12 cellular contexts compared by ENCODE assay signal in the genomic region with DNA sequence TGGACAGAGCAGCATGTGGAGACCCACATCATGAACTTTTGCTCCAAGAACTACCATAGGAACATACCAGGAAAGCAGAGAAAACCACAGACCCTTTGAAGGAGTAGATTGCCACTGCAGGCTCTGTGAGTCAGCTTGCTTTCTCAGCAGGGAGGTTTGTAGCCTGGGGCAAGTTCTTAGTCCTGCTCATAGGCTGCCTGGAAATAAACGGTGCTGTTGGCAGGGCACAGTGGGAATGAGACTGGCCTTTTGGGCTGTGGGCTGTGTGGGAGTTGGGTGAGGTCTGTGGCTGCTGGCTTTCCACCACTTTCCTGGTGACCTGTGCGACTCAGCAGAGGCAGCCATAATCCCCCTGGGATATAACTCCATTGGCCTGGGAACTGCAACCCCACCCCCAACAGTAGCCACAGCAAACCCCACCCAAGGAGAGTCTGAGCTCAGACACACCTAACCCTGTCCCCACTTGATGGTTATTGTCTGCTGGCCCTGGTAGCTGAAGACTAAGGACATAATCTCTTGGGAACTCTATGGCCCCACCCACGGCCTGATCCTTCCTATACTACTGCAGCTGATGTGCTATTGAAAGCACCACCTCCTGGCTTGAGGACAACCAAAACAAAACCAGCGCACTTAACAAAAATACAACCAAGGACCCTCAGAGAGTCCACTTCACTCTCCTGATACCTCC.
A peak's percentile ranks its signal among the peaks of the same experiment; 100 is the strongest.
DNase-seq lines count a peak whose midpoint lies in the region; ATAC-seq and TF ChIP-seq lines count a peak whose summit lies in the region.
"Had no signal": no experiment of that assay in that cellular context is flagged by ENCODE, and none has a peak within 500 bp of the region (broad histone marks: within the 10 kb centered on the region; RNA-seq: fewer than 3 reads in every experiment).

No MANE protein-coding gene starts in this region.

- no peaks in the 10 kb centered on the region for H3K4me1 Mint-ChIP-seq in stimulated activated memory B cell treated with anti-CD40 and anti-IgM and Interleukin-4, amounts not matched to agents 10 μg/mL and 1 μg/mL and 100 μg/mL, for 72 hours
- H3K4me1 Mint-ChIP-seq: activated naive CD4-positive, alpha-beta T cell treated with anti-CD3 and anti-CD28 coated beads, Interleukin-2, amount 50 U/mL, for 24 hours had no signal

- H3K36me3 ChIP-seq in HCT116 (ENCODE audit: control insufficient read depth in 1 of 2, insufficient read depth in 2 of 2, low read length in 2 of 2) (no peaks in the 10 kb centered on the region), SJSA1 (no peaks in the 10 kb centered on the region)
- H3K36me3 ChIP-seq: esophagus squamous epithelium had no signal

- H3K4me2 ChIP-seq in HCT116 (ENCODE audit: low read length), result no peak overlapping the region; the same call in 1 of the 2 replicates

- TF ChIP-seq RAD21 in HCT116 (IDR thresholded peaks at IDR 0.05; ENCODE audit: low read depth), result no peak

- H3K27ac ChIP-seq in HCT116 (ENCODE audit: low read depth, low read length) (no peak overlapping the region), SJSA1 (no peak overlapping the region)

- no peak overlapping the region for H3K4me3 Mint-ChIP-seq in stimulated activated memory B cell treated with anti-CD40 and anti-IgM and Interleukin-4, amounts not matched to agents 10 μg/mL and 1 μg/mL and 100 μg/mL, for 72 hours
- H3K4me3 Mint-ChIP-seq: activated naive CD4-positive, alpha-beta T cell treated with anti-CD3 and anti-CD28 coated beads, Interleukin-2, amount 50 U/mL, for 24 hours had no signal

- H3K36me3 Mint-ChIP-seq in stimulated activated memory B cell treated with anti-CD40 and anti-IgM and Interleukin-4, amounts not matched to agents 10 μg/mL and 1 μg/mL and 100 μg/mL, for 72 hours, result no peaks in the 10 kb centered on the region
- H3K36me3 Mint-ChIP-seq: activated naive CD4-positive, alpha-beta T cell treated with anti-CD3 and anti-CD28 coated beads, Interleukin-2, amount 50 U/mL, for 24 hours had no signal

- no peaks in the 10 kb centered on the region for H4K20me1 ChIP-seq in HCT116 (ENCODE audit: insufficient read depth)

- POLR2A ChIA-PET in HCT116 (lab: Charles Lee), result no interaction called here

- H3K27me3 Mint-ChIP-seq in stimulated activated memory B cell treated with anti-CD40 and anti-IgM and Interleukin-4, amounts not matched to agents 10 μg/mL and 1 μg/mL and 100 μg/mL, for 72 hours, result no peaks in the 10 kb centered on the region
- H3K27me3 Mint-ChIP-seq: activated naive CD4-positive, alpha-beta T cell treated with anti-CD3 and anti-CD28 coated beads, Interleukin-2, amount 50 U/mL, for 24 hours had no signal

- H3K27me3 ChIP-seq in HCT116 (ENCODE audit: insufficient read depth, low read length) (peaks cover 5% of the 10 kb centered on the region; the same call in 1 of the 2 replicates), SJSA1 (replicated peaks) (no peaks in the 10 kb centered on the region)
- H3K27me3 ChIP-seq: esophagus squamous epithelium had no signal

- DNase-seq in AG10803 (ENCODE audit: low read depth), result peak; percentile 61
- DNase-seq in HCT116 (ENCODE audit: low read depth, low spot score), result peak; percentile 35
- DNase-seq in SJSA1 (ENCODE audit: low read depth in 1 of 2, low spot score in 2 of 2), result peak; percentile 55 to 69
- DNase-seq in iPS-NIHi7 (ENCODE audit: extremely low spot score), result peak; percentile 17
- DNase-seq in HT-29 (ENCODE audit: low spot score), result no peak
- DNase-seq: DMS 273 treated with DMSO at 0.1 percent for 48 hours, esophagus squamous epithelium had no signal

- H3K79me2 ChIP-seq in HCT116 (ENCODE audit: insufficient read depth, low read length), result no peaks in the 10 kb centered on the region

- CTCF ChIA-PET in HCT116 (lab: Charles Lee), result no interaction called here

- RAD21 ChIA-PET in HCT116 (lab: Charles Lee; ENCODE audit: low non-redundant PET in 1 of 2, low total read pairs in 2 of 2, uncharacterized antibody in 2 of 2, unreplicated experiment in 2 of 2), result no interaction called here

- no TSS peak for BruUV-seq in HCT116 (replicated peaks; lab: Mats Ljungman, UMichigan)

- TF ChIP-seq POLR2A in HCT116 (IDR thresholded peaks at IDR 0.05; ENCODE audit: borderline replicate concordance, extremely low read depth, insufficient read depth, insufficient read length), result no peak

- no peaks in the 10 kb centered on the region for H3K9me2 ChIP-seq in HCT116 (ENCODE audit: insufficient read depth)

- peaks cover 11% of the 10 kb centered on the region for H3K9me3 Mint-ChIP-seq in stimulated activated memory B cell treated with anti-CD40 and anti-IgM and Interleukin-4, amounts not matched to agents 10 μg/mL and 1 μg/mL and 100 μg/mL, for 72 hours

- H3K4me1 ChIP-seq in HCT116 (ENCODE audit: control insufficient read depth in 1 of 2, insufficient read depth in 2 of 2, low read length in 2 of 2), result peaks cover 0 to 10% of the 10 kb centered on the region in 2 experiments; a peak in 1 of 4 replicates
- H3K4me1 ChIP-seq in SJSA1 (replicated peaks), result peaks cover 27% of the 10 kb centered on the region

- no peak overlapping the region for H2AFZ ChIP-seq in HCT116 (ENCODE audit: low read depth, low read length, poor library complexity, severe bottlenecking)

- peak; percentile 82 for ATAC-seq in HCT116
- ATAC-seq in HG03135 (IDR thresholded peaks at IDR 0.05; ENCODE audit: unreplicated experiment), result no peak
- no peak for ATAC-seq in stimulated activated memory B cell treated with anti-CD40 and anti-IgM and Interleukin-4, amounts not matched to agents 10 μg/mL and 1 μg/mL and 100 μg/mL, for 72 hours
- no peak for ATAC-seq in GM18870 (IDR thresholded peaks at IDR 0.05; ENCODE audit: unreplicated experiment)
- ATAC-seq: sciatic nerve had no signal

- H3K27ac Mint-ChIP-seq in stimulated activated memory B cell treated with anti-CD40 and anti-IgM and Interleukin-4, amounts not matched to agents 10 μg/mL and 1 μg/mL and 100 μg/mL, for 72 hours, result no peak overlapping the region
- H3K27ac Mint-ChIP-seq: activated naive CD4-positive, alpha-beta T cell treated with anti-CD3 and anti-CD28 coated beads, Interleukin-2, amount 50 U/mL, for 24 hours had no signal

- H3K4me3 ChIP-seq in AG10803 (ENCODE audit: low read length), result no peak overlapping the region
- H3K4me3 ChIP-seq in HCT116 (replicated peaks in 1 of 2; ENCODE audit: low read depth in 1 of 2, low read length in 2 of 2), result no peak overlapping the region
- H3K4me3 ChIP-seq in SJSA1, result no peak overlapping the region
- H3K4me3 ChIP-seq: esophagus squamous epithelium had no signal

- H3K9ac ChIP-seq in HCT116 (ENCODE audit: low read length), result no peak overlapping the region

- TF ChIP-seq CTCF in AG10803 (conservative IDR thresholded peaks at IDR 0.05; ENCODE audit: low read length) (no peak), HCT116 (IDR thresholded peaks at IDR 0.05 in 2 of 3, conservative IDR thresholded peaks at IDR 0.05 in 1 of 3; ENCODE audit: borderline replicate concordance in 1 of 3, insufficient read depth in 1 of 3, low read depth in 2 of 3, low read length in 2 of 3) (no peak)

- H3K9me3 ChIP-seq in HCT116 (ENCODE audit: control insufficient read depth in 1 of 2, insufficient read depth in 1 of 2, low read depth in 1 of 2, low read length in 2 of 2) (no peaks in the 10 kb centered on the region), SJSA1 (replicated peaks) (no peaks in the 10 kb centered on the region)

- intact Hi-C loops in HCT116 (cut with micrococcal nuclease), result loop anchor here (2.0 kb wide), 1 partner anchor 15 kb away; no protein-coding TSS in a partner anchor

TF ChIP-seq in HCT116, 20 proteins besides CTCF, POLR2A, EP300 and RAD21:
- TF ChIP-seq ELF1 (IDR thresholded peaks at IDR 0.05; ENCODE audit: borderline replicate concordance, low read depth), result no peak
- TF ChIP-seq, protein P1, sequence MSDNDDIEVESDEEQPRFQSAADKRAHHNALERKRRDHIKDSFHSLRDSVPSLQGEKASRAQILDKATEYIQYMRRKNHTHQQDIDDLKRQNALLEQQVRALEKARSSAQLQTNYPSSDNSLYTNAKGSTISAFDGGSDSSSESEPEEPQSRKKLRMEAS (IDR thresholded peaks at IDR 0.05), result 0 out of 2 replicates have a peak, but pooled peaks have one; percentile 25
- TF ChIP-seq FOSL1 (IDR thresholded peaks at IDR 0.05; ENCODE audit: low read depth), result 0 out of 2 replicates have a peak, but pooled peaks have one; percentile 27
- TF ChIP-seq JUND (IDR thresholded peaks at IDR 0.05), result peak; percentile 44
- no peak for TF ChIP-seq ZBTB33 (IDR thresholded peaks at IDR 0.05; ENCODE audit: extremely low read depth, insufficient replicate concordance, low read length)
- TF ChIP-seq ZNF274 (IDR thresholded peaks at IDR 0.05; ENCODE audit: low read depth, low read length), result no peak
- 0 out of 2 replicates have a peak, but pooled peaks have one; percentile 27 for TF ChIP-seq EGR1 (IDR thresholded peaks at IDR 0.05; ENCODE audit: low read depth)
- TF ChIP-seq POLR2AphosphoS5 (IDR thresholded peaks at IDR 0.05; ENCODE audit: low read depth, low read length), result no peak
- TF ChIP-seq SP1 (IDR thresholded peaks at IDR 0.05; ENCODE audit: low read depth), result 0 out of 2 replicates have a peak, but pooled peaks have one; percentile 24
